Comparison of ENCODE assay signal across 14 cellular contexts in genomic region chr15:101105059-101105851, GRCh38.
A peak's percentile ranks its signal among the peaks of the same experiment; 100 is the strongest.
DNase-seq lines count a peak whose midpoint lies in the region; ATAC-seq, FAIRE-seq and TF ChIP-seq lines count a peak whose summit lies in the region.
"Had no signal": no experiment of that assay in that cellular context is flagged by ENCODE, and none has a peak within 500 bp of the region (broad histone marks: within the 10 kb centered on the region; RNA-seq: fewer than 3 reads in every experiment).

No MANE protein-coding gene starts in this region.

- H2BK5ac ChIP-seq in trophoblast cell (ENCODE audit: low read depth, low read length, poor library complexity), result no peak overlapping the region

- intact Hi-C loops in testis (cut with DNase I; ENCODE audit: low total_unique reads), result no loop called here

- H3K9me3 ChIP-seq in HEK293 (ENCODE audit: control insufficient read depth, insufficient read depth, low read depth, low read length) (no peaks in the 10 kb centered on the region), trophoblast cell (ENCODE audit: insufficient read depth, low read depth, low read length) (no peaks in the 10 kb centered on the region), testis (no peaks in the 10 kb centered on the region)
- H3K9me3 ChIP-seq: pancreas, stomach had no signal

- H3K4ac ChIP-seq in trophoblast cell (ENCODE audit: low read depth, low read length), result no peak overlapping the region

- H3K4me1 ChIP-seq in HEK293 (ENCODE audit: control insufficient read depth, insufficient read depth, low read length), result no peaks in the 10 kb centered on the region
- no peaks in the 10 kb centered on the region for H3K4me1 ChIP-seq in foreskin keratinocyte
- H3K4me1 ChIP-seq in trophoblast cell (ENCODE audit: control insufficient read depth in 1 of 2, insufficient read depth in 2 of 2, low read length in 2 of 2), result peaks cover 4 to 6% of the 10 kb centered on the region in 2 experiments
- no peaks in the 10 kb centered on the region for H3K4me1 ChIP-seq in testis
- H3K4me1 ChIP-seq: pancreas had no signal

- H3K4me1 Mint-ChIP-seq in activated T-cell treated with anti-CD3 and anti-CD28 coated beads, Interleukin-2, amount 50 U/mL, for 4 hours (ENCODE audit: low read depth), result no peaks in the 10 kb centered on the region

- no peak overlapping the region for H2AFZ ChIP-seq in trophoblast cell (ENCODE audit: insufficient read depth, low read length, poor library complexity)

- H4K12ac ChIP-seq in trophoblast cell (ENCODE audit: low read depth, low read length), result no peak overlapping the region

- POLR2A ChIA-PET in HEK293 (lab: Yijun Ruan, JAX), result interaction anchor here (1.0 kb wide), 2 partner anchors 10 to 96 kb away, joined by 3 to 4 read pairs; no protein-coding TSS in a partner anchor

- H3K4me3 ChIP-seq in HEK293 (ENCODE audit: low read depth, low read length), result no peak overlapping the region
- no peak overlapping the region for H3K4me3 ChIP-seq in trophoblast cell (ENCODE audit: low read depth, low read length)
- no peak overlapping the region for H3K4me3 ChIP-seq in testis
- H3K4me3 ChIP-seq: pancreas, stomach had no signal

- H3K9ac ChIP-seq in trophoblast cell (ENCODE audit: low read length), result no peak overlapping the region

- H3K36me3 ChIP-seq in HEK293 (ENCODE audit: control insufficient read depth in 2 of 2, insufficient read depth in 1 of 2, low read length in 2 of 2) (no peaks in the 10 kb centered on the region), trophoblast cell (ENCODE audit: control insufficient read depth in 1 of 2, insufficient read depth in 2 of 2, low read length in 2 of 2) (no peaks in the 10 kb centered on the region), testis (ENCODE audit: low read depth, missing control alignments) (no peaks in the 10 kb centered on the region)
- H3K36me3 ChIP-seq: pancreas, stomach had no signal

- no CpG with 5 or more reads among the region's 7 CpGs for WGBS in trophoblast cell (ENCODE audit: extremely low coverage, insufficient coverage, insufficient read length)
- WGBS in testis, 2 donors, result 88 to 91% methylated on average over 7 of the region's 7 CpGs

- TF ChIP-seq CTCF in HEK293 (tag by site-specific recombination; IDR thresholded peaks at IDR 0.05) (no peak), foreskin keratinocyte (conservative IDR thresholded peaks at IDR 0.05) (no peak), testis (IDR thresholded peaks at IDR 0.05) (no peak)

- peak; percentile 62 for DNase-seq in RCC 7860 (ENCODE audit: low spot score)
- DNase-seq in foreskin keratinocyte, result peak in 1 of 2 donors; percentile 23
- DNase-seq in trophoblast cell, result no peak
- DNase-seq in testis, result no peak
- DNase-seq in NCI-H1105 (lab: John Stamatoyannopoulos, UW), result no peak
- DNase-seq in activated T-cell treated with anti-CD3 and anti-CD28 coated beads, Interleukin-2, amount 50 U/mL, for 4 hours, result no peak
- DNase-seq: activated CD4-positive, alpha-beta T cell treated with anti-CD3 and anti-CD28 coated beads, Interleukin-2, amount 50 U/mL, for 1 hour; activated gamma-delta T cell treated with Interleukin-2 at 50 U/mL for 16 hours; HCEC 1CT; NCI-H510A; stimulated activated CD4-positive, alpha-beta T cell treated with anti-CD3 and anti-CD28 coated beads, Interleukin-4, amount 100 ng/mL, for 24 hours; stomach had no signal

- no peak overlapping the region for H3K23ac ChIP-seq in trophoblast cell (ENCODE audit: low read length)

- TF ChIP-seq POLR2A in testis (IDR thresholded peaks at IDR 0.05), result no peak

- H4K91ac ChIP-seq in trophoblast cell (ENCODE audit: low read depth, low read length), result no peak overlapping the region

- no peak overlapping the region for H3K4me3 Mint-ChIP-seq in activated T-cell treated with anti-CD3 and anti-CD28 coated beads, Interleukin-2, amount 50 U/mL, for 4 hours

- no peaks in the 10 kb centered on the region for H3K27me3 Mint-ChIP-seq in activated T-cell treated with anti-CD3 and anti-CD28 coated beads, Interleukin-2, amount 50 U/mL, for 4 hours (ENCODE audit: low read depth)

- no peak overlapping the region for H3K14ac ChIP-seq in trophoblast cell (ENCODE audit: low read length)

- H3K18ac ChIP-seq in trophoblast cell (ENCODE audit: low read length), result no peak overlapping the region

- H4K8ac ChIP-seq in trophoblast cell (ENCODE audit: low read depth, low read length), result no peak overlapping the region

- CTCF ChIA-PET in HEK293 (lab: Yijun Ruan, JAX), result interaction anchor here (0.6 to 1.8 kb wide), 6 partner anchors 11 to 165 kb away, joined by 3 to 7 read pairs (median 3); no protein-coding TSS in a partner anchor

- H3K4me2 ChIP-seq in trophoblast cell (ENCODE audit: low read length), result no peak overlapping the region

- no peak overlapping the region for H2BK12ac ChIP-seq in trophoblast cell (ENCODE audit: low read length)

- H3K27me3 ChIP-seq in foreskin keratinocyte, result no peaks in the 10 kb centered on the region
- H3K27me3 ChIP-seq in trophoblast cell (ENCODE audit: insufficient read depth, low read length), result no peaks in the 10 kb centered on the region
- no peaks in the 10 kb centered on the region for H3K27me3 ChIP-seq in testis
- H3K27me3 ChIP-seq: pancreas, stomach had no signal

- H2AK5ac ChIP-seq in trophoblast cell (ENCODE audit: low read length), result no peak overlapping the region

- H2BK120ac ChIP-seq in trophoblast cell (ENCODE audit: insufficient read depth, low read length, poor library complexity), result no peak overlapping the region

- FAIRE-seq in RCC 7860 (lab: Jason Lieb, UNC), result no peak
- FAIRE-seq: pancreas had no signal

- no peaks in the 10 kb centered on the region for H3K79me1 ChIP-seq in trophoblast cell (ENCODE audit: low read length)

- peaks cover 4% of the 10 kb centered on the region for H3K9me3 Mint-ChIP-seq in activated T-cell treated with anti-CD3 and anti-CD28 coated beads, Interleukin-2, amount 50 U/mL, for 4 hours

- ATAC-seq in foreskin keratinocyte, result peak; percentile 31
- no peak for ATAC-seq in activated T-cell treated with anti-CD3 and anti-CD28 coated beads, Interleukin-2, amount 50 U/mL, for 4 hours
- ATAC-seq: pancreas had no signal

- no peaks in the 10 kb centered on the region for H3K79me2 ChIP-seq in trophoblast cell (ENCODE audit: control insufficient read depth, insufficient read depth, low read length, poor library complexity)

- H3K36me3 Mint-ChIP-seq in activated T-cell treated with anti-CD3 and anti-CD28 coated beads, Interleukin-2, amount 50 U/mL, for 4 hours (ENCODE audit: insufficient read depth), result no peaks in the 10 kb centered on the region

- no peak overlapping the region for H3K27ac ChIP-seq in HEK293 (ENCODE audit: extremely low read depth, low read depth, low read length)
- no peak overlapping the region for H3K27ac ChIP-seq in foreskin keratinocyte
- H3K27ac ChIP-seq in trophoblast cell (ENCODE audit: low read depth, low read length), result peak overlapping the region; percentile 11
- no peak overlapping the region for H3K27ac ChIP-seq in testis
- H3K27ac ChIP-seq: pancreas, stomach had no signal

TF ChIP-seq in HEK293, 187 proteins besides CTCF, POLR2A, EP300 and RAD21 (continues in another document):
- no peak for TF ChIP-seq ZNF639 (tag by site-specific recombination; IDR thresholded peaks at IDR 0.05)
- no peak for TF ChIP-seq ZNF707 (tag by site-specific recombination; IDR thresholded peaks at IDR 0.05)
- no peak for TF ChIP-seq ZNF175 (tag by site-specific recombination; IDR thresholded peaks at IDR 0.05)
- TF ChIP-seq PRDM10 (tag by site-specific recombination; IDR thresholded peaks at IDR 0.05), result peak; percentile 74
- no peak for TF ChIP-seq ZNF48 (tag by site-specific recombination; IDR thresholded peaks at IDR 0.05)
- TF ChIP-seq ZNF791 (tag by site-specific recombination; IDR thresholded peaks at IDR 0.05), result no peak
- no peak for TF ChIP-seq ZXDB (tag by site-specific recombination; IDR thresholded peaks at IDR 0.05)
- no peak for TF ChIP-seq ZNF658 (tag by site-specific recombination; IDR thresholded peaks at IDR 0.05)
- no peak for TF ChIP-seq ZNF776 (tag by site-specific recombination; IDR thresholded peaks at IDR 0.05; ENCODE audit: borderline replicate concordance)
- peak; percentile 34; the same call in 1 of the 2 replicates for TF ChIP-seq OSR2 (tag by site-specific recombination; IDR thresholded peaks at IDR 0.05)
- TF ChIP-seq ZNF221 (tag by site-specific recombination; IDR thresholded peaks at IDR 0.05; ENCODE audit: borderline replicate concordance), result no peak
